7 cellular contexts compared by ENCODE assay signal in genomic region chr5:168746126-168746892, GRCh38.
DNase-seq lines count a peak whose midpoint lies in the region; ATAC-seq and TF ChIP-seq lines count a peak whose summit lies in the region.
"Not testable (repeated sequence)": the region's sequence is repeated elsewhere in the genome, so short reads cannot be mapped to it uniquely, and the experiment has no call there.

No MANE protein-coding gene starts in this region.

- H3K27me3 Mint-ChIP-seq in activated CD8-positive, alpha-beta T cell treated with anti-CD3 and anti-CD28 coated beads for 36 hours; activated T-cell treated with anti-CD3 and anti-CD28 coated beads, Interleukin-2, amount 50 U/mL, for 72 hours (ENCODE audit: low read depth); activated naive CD8-positive, alpha-beta T cell treated with anti-CD3 and anti-CD28 coated beads, Interleukin-2, amount 10 ng/mL, durations not matched to agents 7 days and 5 days: not testable (repeated sequence)
- H3K27me3 Mint-ChIP-seq in endodermal cell (ENCODE audit: insufficient read depth): peaks cover 23% of the 10 kb centered on the region
- peaks cover 17% of the 10 kb centered on the region for H3K27me3 Mint-ChIP-seq in stimulated activated naive CD8-positive, alpha-beta T cell treated with anti-CD3 and anti-CD28 coated beads, Interleukin-15, amount 100 ng/mL, for 72 hours

- not testable (repeated sequence) for ATAC-seq in RWPE2 (ENCODE audit: low read depth); activated CD8-positive, alpha-beta T cell treated with anti-CD3 and anti-CD28 coated beads for 36 hours; activated T-cell treated with anti-CD3 and anti-CD28 coated beads, Interleukin-2, amount 50 U/mL, for 72 hours (replicated peaks in 1 of 2); activated naive CD8-positive, alpha-beta T cell treated with anti-CD3 and anti-CD28 coated beads, Interleukin-2, amount 10 ng/mL, durations not matched to agents 7 days and 5 days (ENCODE audit: low read depth)
- ATAC-seq in stimulated activated naive CD8-positive, alpha-beta T cell treated with anti-CD3 and anti-CD28 coated beads, Interleukin-15, amount 100 ng/mL, for 72 hours: peak; percentile 75

- WGBS in endodermal cell (ENCODE audit: insufficient coverage in 1 of 2, insufficient read length in 1 of 2), 2 experiments: 92% methylated on average over 1 of the region's 10 CpGs; no CpG with 5 or more reads in 1 of the 2 experiments

- CTCF ChIA-PET in activated CD8-positive, alpha-beta T cell treated with anti-CD3 and anti-CD28 coated beads for 36 hours (lab: Charles Lee): not testable (repeated sequence)

- DNase-seq in RWPE2 (ENCODE audit: low spot score) (peak; percentile 61), endodermal cell (peak; percentile 28), mesenteric fat pad (ENCODE audit: low spot score) (peak; percentile 37)
- DNase-seq in activated CD8-positive, alpha-beta T cell treated with anti-CD3 and anti-CD28 coated beads for 36 hours; activated T-cell treated with anti-CD3 and anti-CD28 coated beads, Interleukin-2, amount 50 U/mL, for 72 hours; activated naive CD8-positive, alpha-beta T cell treated with anti-CD3 and anti-CD28 coated beads, Interleukin-2, amount 10 ng/mL, durations not matched to agents 7 days and 5 days; stimulated activated naive CD8-positive, alpha-beta T cell treated with anti-CD3 and anti-CD28 coated beads, Interleukin-15, amount 100 ng/mL, for 72 hours: not testable (repeated sequence)

- H3K4me1 ChIP-seq in RWPE2 (ENCODE audit: insufficient read depth, poor library complexity, severe bottlenecking); endodermal cell (ENCODE audit: control insufficient read depth, insufficient read depth, low read length): not testable (repeated sequence)

- not testable (repeated sequence) for H3K9me3 Mint-ChIP-seq in activated CD8-positive, alpha-beta T cell treated with anti-CD3 and anti-CD28 coated beads for 36 hours; activated T-cell treated with anti-CD3 and anti-CD28 coated beads, Interleukin-2, amount 50 U/mL, for 72 hours; activated naive CD8-positive, alpha-beta T cell treated with anti-CD3 and anti-CD28 coated beads, Interleukin-2, amount 10 ng/mL, durations not matched to agents 7 days and 5 days; endodermal cell
- peaks cover 4 to 16% of the 10 kb centered on the region in 2 donors for H3K9me3 Mint-ChIP-seq in stimulated activated naive CD8-positive, alpha-beta T cell treated with anti-CD3 and anti-CD28 coated beads, Interleukin-15, amount 100 ng/mL, for 72 hours

- not testable (repeated sequence) for H3K4me1 Mint-ChIP-seq in activated CD8-positive, alpha-beta T cell treated with anti-CD3 and anti-CD28 coated beads for 36 hours (ENCODE audit: low read depth); activated naive CD8-positive, alpha-beta T cell treated with anti-CD3 and anti-CD28 coated beads, Interleukin-2, amount 10 ng/mL, durations not matched to agents 7 days and 5 days; endodermal cell
- peaks cover 22% of the 10 kb centered on the region for H3K4me1 Mint-ChIP-seq in activated T-cell treated with anti-CD3 and anti-CD28 coated beads, Interleukin-2, amount 50 U/mL, for 72 hours (ENCODE audit: low read depth)
- H3K4me1 Mint-ChIP-seq in stimulated activated naive CD8-positive, alpha-beta T cell treated with anti-CD3 and anti-CD28 coated beads, Interleukin-15, amount 100 ng/mL, for 72 hours: peaks cover 19% of the 10 kb centered on the region

- intact Hi-C loops in activated CD8-positive, alpha-beta T cell treated with anti-CD3 and anti-CD28 coated beads for 36 hours (cut with micrococcal nuclease): not testable (repeated sequence)

- H3K4me3 ChIP-seq in RWPE2 (ENCODE audit: severe bottlenecking); endodermal cell (ENCODE audit: low read length): not testable (repeated sequence)

- not testable (repeated sequence) for TF ChIP-seq CTCF in RWPE2 (IDR thresholded peaks at IDR 0.05; ENCODE audit: poor library complexity, severe bottlenecking); activated CD8-positive, alpha-beta T cell treated with anti-CD3 and anti-CD28 coated beads for 36 hours (IDR thresholded peaks at IDR 0.05); endodermal cell (conservative IDR thresholded peaks at IDR 0.05)

- peak overlapping the region; percentile 37 for H3K27ac Mint-ChIP-seq in activated CD8-positive, alpha-beta T cell treated with anti-CD3 and anti-CD28 coated beads for 36 hours
- H3K27ac Mint-ChIP-seq in activated T-cell treated with anti-CD3 and anti-CD28 coated beads, Interleukin-2, amount 50 U/mL, for 72 hours: peak overlapping the region; percentile 51
- peak overlapping the region; percentile 45 for H3K27ac Mint-ChIP-seq in activated naive CD8-positive, alpha-beta T cell treated with anti-CD3 and anti-CD28 coated beads, Interleukin-2, amount 10 ng/mL, durations not matched to agents 7 days and 5 days
- H3K27ac Mint-ChIP-seq in endodermal cell: not testable (repeated sequence)
- H3K27ac Mint-ChIP-seq in stimulated activated naive CD8-positive, alpha-beta T cell treated with anti-CD3 and anti-CD28 coated beads, Interleukin-15, amount 100 ng/mL, for 72 hours: peak overlapping the region in 1 of 2 donors; percentile 61

- H3K27ac ChIP-seq in RWPE2 (ENCODE audit: poor library complexity, severe bottlenecking); endodermal cell (ENCODE audit: low read depth, low read length): not testable (repeated sequence)

- not testable (repeated sequence) for H3K27me3 ChIP-seq in RWPE2 (ENCODE audit: insufficient read depth, poor library complexity, severe bottlenecking); endodermal cell (ENCODE audit: control insufficient read depth, insufficient read depth, low read length, poor library complexity, severe bottlenecking)

- POLR2A ChIA-PET in activated CD8-positive, alpha-beta T cell treated with anti-CD3 and anti-CD28 coated beads for 36 hours (lab: Charles Lee); activated naive CD8-positive, alpha-beta T cell treated with anti-CD3 and anti-CD28 coated beads, Interleukin-2, amount 10 ng/mL, durations not matched to agents 7 days and 5 days (lab: Charles Lee): not testable (repeated sequence)

- H3K9me3 ChIP-seq in RWPE2 (ENCODE audit: severe bottlenecking); endodermal cell (ENCODE audit: control insufficient read depth, low read length): not testable (repeated sequence)

- H3K36me3 Mint-ChIP-seq in activated CD8-positive, alpha-beta T cell treated with anti-CD3 and anti-CD28 coated beads for 36 hours (ENCODE audit: low read depth); activated T-cell treated with anti-CD3 and anti-CD28 coated beads, Interleukin-2, amount 50 U/mL, for 72 hours (ENCODE audit: insufficient read depth in 2 of 2); activated naive CD8-positive, alpha-beta T cell treated with anti-CD3 and anti-CD28 coated beads, Interleukin-2, amount 10 ng/mL, durations not matched to agents 7 days and 5 days; endodermal cell (ENCODE audit: low read depth): not testable (repeated sequence)

- H3K9ac ChIP-seq in endodermal cell (ENCODE audit: extremely low read depth, low read length, poor library complexity, severe bottlenecking): not testable (repeated sequence)

- not testable (repeated sequence) for H3K4me3 Mint-ChIP-seq in activated CD8-positive, alpha-beta T cell treated with anti-CD3 and anti-CD28 coated beads for 36 hours; activated T-cell treated with anti-CD3 and anti-CD28 coated beads, Interleukin-2, amount 50 U/mL, for 72 hours; activated naive CD8-positive, alpha-beta T cell treated with anti-CD3 and anti-CD28 coated beads, Interleukin-2, amount 10 ng/mL, durations not matched to agents 7 days and 5 days; endodermal cell; stimulated activated naive CD8-positive, alpha-beta T cell treated with anti-CD3 and anti-CD28 coated beads, Interleukin-15, amount 100 ng/mL, for 72 hours

- not testable (repeated sequence) for H3K36me3 ChIP-seq in RWPE2 (ENCODE audit: low read depth); endodermal cell (ENCODE audit: control insufficient read depth, insufficient read depth, low read length)
